Comparison of ENCODE assay signal across 26 cellular contexts in the genomic region with DNA sequence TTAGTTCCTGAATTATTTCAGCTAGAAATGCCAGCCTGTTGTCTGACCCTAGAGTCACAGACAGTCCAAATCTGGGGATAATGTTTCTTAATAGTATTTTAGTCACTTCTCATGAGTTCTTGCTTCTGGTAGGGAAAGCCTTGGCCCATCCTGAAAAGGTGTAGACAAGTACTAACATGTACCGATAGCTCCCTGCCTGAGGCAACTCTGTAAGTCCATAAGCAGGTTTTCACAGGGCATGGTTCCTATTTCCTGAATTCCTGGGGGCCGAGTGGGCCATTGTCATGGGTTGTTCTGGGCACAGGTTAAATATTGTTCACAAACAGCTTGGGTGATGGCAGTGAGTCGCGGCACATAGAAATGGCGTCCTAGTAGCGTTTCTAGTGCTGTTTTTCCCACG.
"Had no signal": no experiment of that assay in that cellular context is flagged by ENCODE, and none has a peak within 500 bp of the region (broad histone marks: within the 10 kb centered on the region; RNA-seq: fewer than 3 reads in every experiment).

No MANE protein-coding gene starts in this region.

- H3K36me3 ChIP-seq: breast epithelium had no signal

- H3K27ac ChIP-seq: ascending aorta, breast epithelium, coronary artery, VCaP had no signal

- DNase-seq: activated CD4-positive, alpha-beta memory T cell treated with anti-CD3 and anti-CD28 coated beads, Interleukin-2, amount 10 ng/mL, durations not matched to agents 7 days and 5 days; activated CD4-positive, alpha-beta T cell treated with anti-CD3 and anti-CD28 coated beads for 1 hour; activated CD4-positive, alpha-beta T cell treated with anti-CD3 and anti-CD28 coated beads for 4 hours; activated CD4-positive, alpha-beta T cell treated with anti-CD3 and anti-CD28 coated beads, Interleukin-2, amount 10 ng/mL, durations not matched to agents 7 days and 5 days; activated CD4-positive, alpha-beta T cell treated with anti-CD3 and anti-CD28 coated beads, Interleukin-2, amount 50 U/mL, for 4 hours; activated CD8-positive, alpha-beta memory T cell treated with anti-CD3 and anti-CD28 coated beads, Interleukin-2, amount 50 U/mL, for 48 hours; activated gamma-delta T cell; activated naive CD4-positive, alpha-beta T cell; activated naive CD4-positive, alpha-beta T cell treated with anti-CD3 and anti-CD28 coated beads, Interleukin-2, amount 10 ng/mL, durations not matched to agents 7 days and 5 days; activated naive CD8-positive, alpha-beta T cell treated with anti-CD3 and anti-CD28 coated beads, Interleukin-2, amount 10 ng/mL, durations not matched to agents 7 days and 5 days; activated T-cell treated with anti-CD3 and anti-CD28 coated beads for 4 hours; activated T-cell treated with anti-CD3 and anti-CD28 coated beads, Interleukin-2, amount 50 U/mL, for 24 hours; activated T-cell treated with anti-CD3 and anti-CD28 coated beads, Interleukin-2, amount 50 U/mL, for 72 hours; dorsolateral prefrontal cortex; effector memory CD8-positive, alpha-beta T cell; erythroblast; esophagus squamous epithelium; head of caudate nucleus; T-helper 2 cell had no signal

- FAIRE-seq: endothelial cell of umbilical vein, frontal cortex, TTC549 had no signal

- H3K27me3 ChIP-seq: ascending aorta, breast epithelium, dorsolateral prefrontal cortex, esophagus squamous epithelium had no signal

- H3K4me3 ChIP-seq: ascending aorta, breast epithelium, coronary artery, dorsolateral prefrontal cortex, esophagus squamous epithelium had no signal
